ENCODE assay signal across 1 cellular context in the genomic region with DNA sequence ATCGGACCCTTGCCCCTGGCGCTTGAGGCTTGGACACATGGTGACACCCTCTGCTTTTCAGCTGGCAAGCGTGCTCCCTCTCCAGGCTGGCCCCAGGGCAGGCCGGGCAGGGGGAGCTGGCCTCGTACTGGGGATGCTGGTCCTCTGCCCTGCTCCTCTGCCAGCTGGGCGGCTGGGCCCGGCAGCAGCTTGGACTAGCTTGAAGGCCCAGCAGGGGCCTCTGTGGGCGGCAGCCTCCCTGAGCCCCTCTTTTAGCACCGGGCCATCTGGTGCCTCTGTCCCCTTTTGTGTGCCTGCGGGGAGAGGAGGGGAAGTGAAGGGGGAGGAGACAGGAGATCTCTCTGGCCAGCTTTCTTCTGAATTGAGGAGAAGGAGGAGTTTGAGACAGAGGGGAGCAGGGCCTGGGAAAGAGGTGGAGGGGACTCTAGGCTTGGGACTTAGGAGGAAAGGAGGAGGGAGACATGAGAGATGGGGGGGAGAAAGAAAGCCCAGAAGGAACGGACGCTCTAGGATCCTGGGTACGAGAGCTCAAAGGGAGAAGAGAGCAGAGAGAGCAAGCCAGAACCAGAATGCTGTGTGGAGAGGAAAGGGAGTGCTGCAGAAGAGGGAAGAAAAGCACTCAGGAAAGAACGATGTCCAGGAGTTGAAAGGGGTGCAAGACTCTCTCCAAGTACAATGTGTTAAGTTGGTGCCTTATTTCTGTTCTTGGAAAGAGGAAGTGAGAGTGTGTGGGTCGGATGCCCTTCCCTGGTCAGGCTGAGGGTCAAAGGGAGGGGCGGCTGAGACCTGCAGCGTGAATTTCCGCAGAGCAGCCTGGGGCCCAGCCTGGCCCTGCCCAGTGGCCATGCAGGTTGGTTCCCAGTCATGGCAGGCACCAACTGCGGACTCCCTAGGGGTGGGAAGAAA.
TF ChIP-seq lines count a peak whose summit lies in the region.

No MANE protein-coding gene starts in this region.

TF ChIP-seq in K562, 482 proteins besides CTCF, POLR2A, EP300 and RAD21 (continued from another document and continues in another):
- TF ChIP-seq, protein P1, sequence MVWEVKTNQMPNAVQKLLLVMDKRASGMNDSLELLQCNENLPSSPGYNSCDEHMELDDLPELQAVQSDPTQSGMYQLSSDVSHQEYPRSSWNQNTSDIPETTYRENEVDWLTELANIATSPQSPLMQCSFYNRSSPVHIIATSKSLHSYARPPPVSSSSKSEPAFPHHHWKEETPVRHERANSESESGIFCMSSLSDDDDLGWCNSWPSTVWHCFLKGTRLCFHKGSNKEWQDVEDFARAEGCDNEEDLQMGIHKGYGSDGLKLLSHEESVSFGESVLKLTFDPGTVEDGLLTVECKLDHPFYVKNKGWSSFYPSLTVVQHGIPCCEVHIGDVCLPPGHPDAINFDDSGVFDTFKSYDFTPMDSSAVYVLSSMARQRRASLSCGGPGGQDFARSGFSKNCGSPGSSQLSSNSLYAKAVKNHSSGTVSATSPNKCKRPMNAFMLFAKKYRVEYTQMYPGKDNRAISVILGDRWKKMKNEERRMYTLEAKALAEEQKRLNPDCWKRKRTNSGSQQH (CRISPR knock-in tag; IDR thresholded peaks at IDR 0.05): peak; percentile 70; the same call in 1 of the 2 replicates
- TF ChIP-seq, protein P2, sequence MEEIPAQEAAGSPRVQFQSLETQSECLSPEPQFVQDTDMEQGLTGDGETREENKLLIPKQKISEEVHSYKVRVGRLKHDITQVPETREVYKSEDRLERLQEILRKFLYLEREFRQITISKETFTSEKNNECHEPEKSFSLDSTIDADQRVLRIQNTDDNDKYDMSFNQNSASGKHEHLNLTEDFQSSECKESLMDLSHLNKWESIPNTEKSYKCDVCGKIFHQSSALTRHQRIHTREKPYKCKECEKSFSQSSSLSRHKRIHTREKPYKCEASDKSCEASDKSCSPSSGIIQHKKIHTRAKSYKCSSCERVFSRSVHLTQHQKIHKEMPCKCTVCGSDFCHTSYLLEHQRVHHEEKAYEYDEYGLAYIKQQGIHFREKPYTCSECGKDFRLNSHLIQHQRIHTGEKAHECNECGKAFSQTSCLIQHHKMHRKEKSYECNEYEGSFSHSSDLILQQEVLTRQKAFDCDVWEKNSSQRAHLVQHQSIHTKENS (CRISPR knock-in tag; IDR thresholded peaks at IDR 0.05): no peak
- TF ChIP-seq ILK (tag; IDR thresholded peaks at IDR 0.05; ENCODE audit: borderline replicate concordance, low read depth) (no peak), CHD7 (IDR thresholded peaks at IDR 0.05; ENCODE audit: low read depth, low read length) (no peak), MYNN (IDR thresholded peaks at IDR 0.05) (peak; percentile 55), MYNN (CRISPR knock-in tag; IDR thresholded peaks at IDR 0.05) (no peak), HOXB6 (CRISPR knock-in tag; IDR thresholded peaks at IDR 0.05; ENCODE audit: borderline replicate concordance) (no peak), USF2 (CRISPR knock-in tag; IDR thresholded peaks at IDR 0.05) (no peak), KAT2B (IDR thresholded peaks at IDR 0.05; ENCODE audit: low read depth, low read length) (no peak), SRSF1 (IDR thresholded peaks at IDR 0.05; ENCODE audit: low read depth, low read length) (no peak), FOXO4 (CRISPR knock-in tag; IDR thresholded peaks at IDR 0.05) (no peak), ZBTB8A (IDR thresholded peaks at IDR 0.05; ENCODE audit: partially characterized antibody) (no peak), ZMIZ1 (IDR thresholded peaks at IDR 0.05; ENCODE audit: low read depth in 2 of 2, low read length in 2 of 2) (no peak), RFX1 (IDR thresholded peaks at IDR 0.05) (no peak), RBM14 (IDR thresholded peaks at IDR 0.05; ENCODE audit: borderline replicate concordance, insufficient read depth, low read depth, low read length) (no peak), TCF3 (CRISPR knock-in tag; IDR thresholded peaks at IDR 0.05) (no peak), ESRRA (IDR thresholded peaks at IDR 0.05; ENCODE audit: borderline replicate concordance, low read depth) (peak; percentile 94), RFX7 (CRISPR knock-in tag; IDR thresholded peaks at IDR 0.05) (no peak), POLR3G (IDR thresholded peaks at IDR 0.05; ENCODE audit: extremely low read depth, insufficient read length, insufficient replicate concordance) (no peak), BACH1 (tag; IDR thresholded peaks at IDR 0.05) (no peak), EP400 (IDR thresholded peaks at IDR 0.05) (no peak), ZC3H4 (CRISPR knock-in tag; IDR thresholded peaks at IDR 0.05; ENCODE audit: borderline replicate concordance) (0 out of 2 replicates have a peak, but pooled peaks have one; percentile 8), ATF1 (CRISPR knock-in tag; IDR thresholded peaks at IDR 0.05) (no peak), ATF1 (tag; IDR thresholded peaks at IDR 0.05) (no peak), LEF1 (IDR thresholded peaks at IDR 0.05) (peak; percentile 59; the same call in 1 of the 2 replicates), HDAC2 (IDR thresholded peaks at IDR 0.05) (0 out of 2 replicates have a peak, but pooled peaks have one; percentile 53), FUS (optimal IDR thresholded peaks at IDR 0.05; ENCODE audit: low read depth, low read length) (no peak)
- TF ChIP-seq, protein P3, sequence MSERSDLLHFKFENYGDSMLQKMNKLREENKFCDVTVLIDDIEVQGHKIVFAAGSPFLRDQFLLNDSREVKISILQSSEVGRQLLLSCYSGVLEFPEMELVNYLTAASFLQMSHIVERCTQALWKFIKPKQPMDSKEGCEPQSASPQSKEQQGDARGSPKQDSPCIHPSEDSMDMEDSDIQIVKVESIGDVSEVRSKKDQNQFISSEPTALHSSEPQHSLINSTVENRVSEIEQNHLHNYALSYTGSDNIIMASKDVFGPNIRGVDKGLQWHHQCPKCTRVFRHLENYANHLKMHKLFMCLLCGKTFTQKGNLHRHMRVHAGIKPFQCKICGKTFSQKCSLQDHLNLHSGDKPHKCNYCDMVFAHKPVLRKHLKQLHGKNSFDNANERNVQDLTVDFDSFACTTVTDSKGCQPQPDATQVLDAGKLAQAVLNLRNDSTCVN (CRISPR knock-in tag; IDR thresholded peaks at IDR 0.05): 0 out of 2 replicates have a peak, but pooled peaks have one; percentile 66
- TF ChIP-seq, protein P4, sequence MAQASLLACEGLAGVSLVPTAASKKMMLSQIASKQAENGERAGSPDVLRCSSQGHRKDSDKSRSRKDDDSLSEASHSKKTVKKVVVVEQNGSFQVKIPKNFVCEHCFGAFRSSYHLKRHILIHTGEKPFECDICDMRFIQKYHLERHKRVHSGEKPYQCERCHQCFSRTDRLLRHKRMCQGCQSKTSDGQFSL (CRISPR knock-in tag; IDR thresholded peaks at IDR 0.05): peak; percentile 74; the same call in 1 of the 2 replicates
- TF ChIP-seq, protein P4 (tag; IDR thresholded peaks at IDR 0.05): no peak
